Comparison of ENCODE assay signal across 1 cellular context in genomic region chr11:12802418-12803085, GRCh38.
TF ChIP-seq lines count a peak whose summit lies in the region.

No MANE protein-coding gene starts in this region.

TF ChIP-seq in HepG2, 621 proteins besides CTCF, POLR2A, EP300 and RAD21 (continued from another document and continues in another):
- TF ChIP-seq AKNA (CRISPR knock-in tag; IDR thresholded peaks at IDR 0.05; ENCODE audit: borderline replicate concordance) (no peak), ZFP41 (CRISPR knock-in tag; IDR thresholded peaks at IDR 0.05; ENCODE audit: borderline replicate concordance) (no peak), ZNF710 (CRISPR knock-in tag; IDR thresholded peaks at IDR 0.05; ENCODE audit: borderline replicate concordance) (peak; percentile 99), ZNF530 (CRISPR knock-in tag; IDR thresholded peaks at IDR 0.05; ENCODE audit: low read depth) (no peak), PRPF4 (IDR thresholded peaks at IDR 0.05; ENCODE audit: low read depth, low read length, poor library complexity, severe bottlenecking) (no peak), GATA4 (IDR thresholded peaks at IDR 0.05; ENCODE audit: borderline replicate concordance, low read depth) (peak; percentile 80), ERF (CRISPR knock-in tag; IDR thresholded peaks at IDR 0.05) (peak; percentile 63), PRDM10 (CRISPR knock-in tag; IDR thresholded peaks at IDR 0.05; ENCODE audit: low read depth) (peak; percentile 61; the same call in 1 of the 2 replicates), SSRP1 (CRISPR knock-in tag; IDR thresholded peaks at IDR 0.05) (no peak), KAT2B (IDR thresholded peaks at IDR 0.05; ENCODE audit: borderline replicate concordance, low read depth, low read length) (no peak), ZNF235 (CRISPR knock-in tag; IDR thresholded peaks at IDR 0.05; ENCODE audit: borderline replicate concordance) (no peak), NPAS2 (CRISPR knock-in tag; IDR thresholded peaks at IDR 0.05; ENCODE audit: borderline replicate concordance) (no peak), DDIT3 (CRISPR knock-in tag; IDR thresholded peaks at IDR 0.05) (no peak), ZNF562 (CRISPR knock-in tag; IDR thresholded peaks at IDR 0.05; ENCODE audit: borderline replicate concordance) (no peak), TFE3 (CRISPR knock-in tag; IDR thresholded peaks at IDR 0.05) (peak; percentile 89), ZBTB20 (CRISPR knock-in tag; IDR thresholded peaks at IDR 0.05; ENCODE audit: borderline replicate concordance, low read depth) (peak; percentile 89; the same call in 1 of the 2 replicates), SMYD3 (CRISPR knock-in tag; IDR thresholded peaks at IDR 0.05) (no peak; the same call in 1 of the 2 replicates), SMAD9 (CRISPR knock-in tag; IDR thresholded peaks at IDR 0.05) (peak; percentile 42; the same call in 1 of the 2 replicates), ZNF3 (CRISPR knock-in tag; IDR thresholded peaks at IDR 0.05) (no peak), TCF7L2 (IDR thresholded peaks at IDR 0.05; ENCODE audit: low read depth, low read length) (no peak), CBX1 (IDR thresholded peaks at IDR 0.05; ENCODE audit: low read depth) (no peak), ZNF746 (CRISPR knock-in tag; IDR thresholded peaks at IDR 0.05) (0 out of 2 replicates have a peak, but pooled peaks have one; percentile 56), ZNF44 (CRISPR knock-in tag; IDR thresholded peaks at IDR 0.05) (no peak), MYC (CRISPR knock-in tag; IDR thresholded peaks at IDR 0.05; ENCODE audit: borderline replicate concordance) (peak; percentile 92), HDAC6 (IDR thresholded peaks at IDR 0.05; ENCODE audit: low read depth, low read length) (no peak), KMT2A (CRISPR knock-in tag; IDR thresholded peaks at IDR 0.05) (peak; percentile 81), ZSCAN12 (CRISPR knock-in tag; IDR thresholded peaks at IDR 0.05) (no peak)
- TF ChIP-seq, protein P1, sequence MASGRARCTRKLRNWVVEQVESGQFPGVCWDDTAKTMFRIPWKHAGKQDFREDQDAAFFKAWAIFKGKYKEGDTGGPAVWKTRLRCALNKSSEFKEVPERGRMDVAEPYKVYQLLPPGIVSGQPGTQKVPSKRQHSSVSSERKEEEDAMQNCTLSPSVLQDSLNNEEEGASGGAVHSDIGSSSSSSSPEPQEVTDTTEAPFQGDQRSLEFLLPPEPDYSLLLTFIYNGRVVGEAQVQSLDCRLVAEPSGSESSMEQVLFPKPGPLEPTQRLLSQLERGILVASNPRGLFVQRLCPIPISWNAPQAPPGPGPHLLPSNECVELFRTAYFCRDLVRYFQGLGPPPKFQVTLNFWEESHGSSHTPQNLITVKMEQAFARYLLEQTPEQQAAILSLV (CRISPR knock-in tag; IDR thresholded peaks at IDR 0.05; ENCODE audit: borderline replicate concordance), result no peak
- TF ChIP-seq, protein P2, sequence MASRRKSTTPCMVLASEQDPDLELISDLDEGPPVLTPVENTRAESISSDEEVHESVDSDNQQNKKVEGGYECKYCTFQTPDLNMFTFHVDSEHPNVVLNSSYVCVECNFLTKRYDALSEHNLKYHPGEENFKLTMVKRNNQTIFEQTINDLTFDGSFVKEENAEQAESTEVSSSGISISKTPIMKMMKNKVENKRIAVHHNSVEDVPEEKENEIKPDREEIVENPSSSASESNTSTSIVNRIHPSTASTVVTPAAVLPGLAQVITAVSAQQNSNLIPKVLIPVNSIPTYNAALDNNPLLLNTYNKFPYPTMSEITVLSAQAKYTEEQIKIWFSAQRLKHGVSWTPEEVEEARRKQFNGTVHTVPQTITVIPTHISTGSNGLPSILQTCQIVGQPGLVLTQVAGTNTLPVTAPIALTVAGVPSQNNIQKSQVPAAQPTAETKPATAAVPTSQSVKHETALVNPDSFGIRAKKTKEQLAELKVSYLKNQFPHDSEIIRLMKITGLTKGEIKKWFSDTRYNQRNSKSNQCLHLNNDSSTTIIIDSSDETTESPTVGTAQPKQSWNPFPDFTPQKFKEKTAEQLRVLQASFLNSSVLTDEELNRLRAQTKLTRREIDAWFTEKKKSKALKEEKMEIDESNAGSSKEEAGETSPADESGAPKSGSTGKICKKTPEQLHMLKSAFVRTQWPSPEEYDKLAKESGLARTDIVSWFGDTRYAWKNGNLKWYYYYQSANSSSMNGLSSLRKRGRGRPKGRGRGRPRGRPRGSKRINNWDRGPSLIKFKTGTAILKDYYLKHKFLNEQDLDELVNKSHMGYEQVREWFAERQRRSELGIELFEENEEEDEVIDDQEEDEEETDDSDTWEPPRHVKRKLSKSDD (CRISPR knock-in tag; IDR thresholded peaks at IDR 0.05; ENCODE audit: low read depth), result no peak
- TF ChIP-seq, protein P3, sequence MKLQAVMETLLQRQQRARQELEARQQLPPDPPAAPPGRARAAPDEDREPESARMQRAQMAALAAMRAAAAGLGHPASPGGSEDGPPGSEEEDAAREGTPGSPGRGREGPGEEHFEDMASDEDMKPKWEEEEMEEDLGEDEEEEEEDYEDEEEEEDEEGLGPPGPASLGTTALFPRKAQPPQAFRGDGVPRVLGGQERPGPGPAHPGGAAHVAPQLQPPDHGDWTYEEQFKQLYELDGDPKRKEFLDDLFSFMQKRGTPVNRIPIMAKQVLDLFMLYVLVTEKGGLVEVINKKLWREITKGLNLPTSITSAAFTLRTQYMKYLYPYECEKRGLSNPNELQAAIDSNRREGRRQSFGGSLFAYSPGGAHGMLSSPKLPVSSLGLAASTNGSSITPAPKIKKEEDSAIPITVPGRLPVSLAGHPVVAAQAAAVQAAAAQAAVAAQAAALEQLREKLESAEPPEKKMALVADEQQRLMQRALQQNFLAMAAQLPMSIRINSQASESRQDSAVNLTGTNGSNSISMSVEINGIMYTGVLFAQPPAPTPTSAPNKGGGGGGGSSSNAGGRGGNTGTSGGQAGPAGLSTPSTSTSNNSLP (IDR thresholded peaks at IDR 0.05; ENCODE audit: low read depth, low read length), result peak; percentile 87
- TF ChIP-seq, protein P4, sequence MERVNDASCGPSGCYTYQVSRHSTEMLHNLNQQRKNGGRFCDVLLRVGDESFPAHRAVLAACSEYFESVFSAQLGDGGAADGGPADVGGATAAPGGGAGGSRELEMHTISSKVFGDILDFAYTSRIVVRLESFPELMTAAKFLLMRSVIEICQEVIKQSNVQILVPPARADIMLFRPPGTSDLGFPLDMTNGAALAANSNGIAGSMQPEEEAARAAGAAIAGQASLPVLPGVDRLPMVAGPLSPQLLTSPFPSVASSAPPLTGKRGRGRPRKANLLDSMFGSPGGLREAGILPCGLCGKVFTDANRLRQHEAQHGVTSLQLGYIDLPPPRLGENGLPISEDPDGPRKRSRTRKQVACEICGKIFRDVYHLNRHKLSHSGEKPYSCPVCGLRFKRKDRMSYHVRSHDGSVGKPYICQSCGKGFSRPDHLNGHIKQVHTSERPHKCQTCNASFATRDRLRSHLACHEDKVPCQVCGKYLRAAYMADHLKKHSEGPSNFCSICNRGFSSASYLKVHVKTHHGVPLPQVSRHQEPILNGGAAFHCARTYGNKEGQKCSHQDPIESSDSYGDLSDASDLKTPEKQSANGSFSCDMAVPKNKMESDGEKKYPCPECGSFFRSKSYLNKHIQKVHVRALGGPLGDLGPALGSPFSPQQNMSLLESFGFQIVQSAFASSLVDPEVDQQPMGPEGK (CRISPR knock-in tag; IDR thresholded peaks at IDR 0.05), result peak; percentile 68
- TF ChIP-seq, protein P5, sequence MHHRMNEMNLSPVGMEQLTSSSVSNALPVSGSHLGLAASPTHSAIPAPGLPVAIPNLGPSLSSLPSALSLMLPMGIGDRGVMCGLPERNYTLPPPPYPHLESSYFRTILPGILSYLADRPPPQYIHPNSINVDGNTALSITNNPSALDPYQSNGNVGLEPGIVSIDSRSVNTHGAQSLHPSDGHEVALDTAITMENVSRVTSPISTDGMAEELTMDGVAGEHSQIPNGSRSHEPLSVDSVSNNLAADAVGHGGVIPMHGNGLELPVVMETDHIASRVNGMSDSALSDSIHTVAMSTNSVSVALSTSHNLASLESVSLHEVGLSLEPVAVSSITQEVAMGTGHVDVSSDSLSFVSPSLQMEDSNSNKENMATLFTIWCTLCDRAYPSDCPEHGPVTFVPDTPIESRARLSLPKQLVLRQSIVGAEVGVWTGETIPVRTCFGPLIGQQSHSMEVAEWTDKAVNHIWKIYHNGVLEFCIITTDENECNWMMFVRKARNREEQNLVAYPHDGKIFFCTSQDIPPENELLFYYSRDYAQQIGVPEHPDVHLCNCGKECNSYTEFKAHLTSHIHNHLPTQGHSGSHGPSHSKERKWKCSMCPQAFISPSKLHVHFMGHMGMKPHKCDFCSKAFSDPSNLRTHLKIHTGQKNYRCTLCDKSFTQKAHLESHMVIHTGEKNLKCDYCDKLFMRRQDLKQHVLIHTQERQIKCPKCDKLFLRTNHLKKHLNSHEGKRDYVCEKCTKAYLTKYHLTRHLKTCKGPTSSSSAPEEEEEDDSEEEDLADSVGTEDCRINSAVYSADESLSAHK (CRISPR knock-in tag; IDR thresholded peaks at IDR 0.05; ENCODE audit: borderline replicate concordance), result no peak
